In genomic region chr11:112615238-112615637, GRCh38 we compare ENCODE assay signal across 22 cellular contexts.
"Had no signal": no experiment of that assay in that cellular context is flagged by ENCODE, and none has a peak within 500 bp of the region (broad histone marks: within the 10 kb centered on the region; RNA-seq: fewer than 3 reads in every experiment).

No MANE protein-coding gene starts in this region.

- H3K27ac ChIP-seq: neutrophil, right lobe of liver, testis, transverse colon had no signal

- H3K4me1 Mint-ChIP-seq: activated CD4-positive, alpha-beta T cell treated with anti-CD3 and anti-CD28 coated beads, Interleukin-2, amount 10 ng/mL, durations not matched to agents 24 days and 14 days; activated T-helper 17 cell treated with anti-CD3 and anti-CD28 coated beads, Interleukin-2, amount 50 U/mL, for 72 hours had no signal

- H3K4me3 Mint-ChIP-seq: activated CD4-positive, alpha-beta memory T cell treated with anti-CD3 and anti-CD28 coated beads for 36 hours; activated CD4-positive, alpha-beta T cell treated with anti-CD3 and anti-CD28 coated beads, Interleukin-2, amount 10 ng/mL, durations not matched to agents 24 days and 14 days; activated T-helper 17 cell treated with anti-CD3 and anti-CD28 coated beads, Interleukin-2, amount 50 U/mL, for 72 hours; natural killer cell treated with Interleukin-12 subunit alpha and Interleukin-12 subunit beta and Interleukin-15 and Interleukin-18, amount 100 ng/mL, for 72 hours had no signal

- H3K4me3 ChIP-seq: right lobe of liver, testis, transverse colon had no signal

- ATAC-seq: activated naive CD4-positive, alpha-beta T cell treated with anti-CD3 and anti-CD28 coated beads, Interleukin-2, amount 50 U/mL, for 72 hours; activated T-helper 17 cell treated with anti-CD3 and anti-CD28 coated beads, Interleukin-2, amount 50 U/mL, for 72 hours; left colon; natural killer cell treated with Interleukin-12 subunit alpha and Interleukin-12 subunit beta and Interleukin-15 and Interleukin-18, amount 100 ng/mL, for 72 hours; right lobe of liver; stimulated activated naive CD8-positive, alpha-beta T cell treated with anti-CD3 and anti-CD28 coated beads, Interleukin-15, Interleukin-2, amounts not matched to agents 100 U/mL and 50 U/mL, for 24 hours had no signal

- H3K9me3 ChIP-seq: neutrophil, right lobe of liver, testis, transverse colon had no signal

- H3K27ac Mint-ChIP-seq: activated CD4-positive, alpha-beta memory T cell treated with anti-CD3 and anti-CD28 coated beads for 36 hours; activated CD4-positive, alpha-beta T cell treated with anti-CD3 and anti-CD28 coated beads, Interleukin-2, amount 10 ng/mL, durations not matched to agents 24 days and 14 days; activated naive CD4-positive, alpha-beta T cell treated with anti-CD3 and anti-CD28 coated beads, Interleukin-2, amount 50 U/mL, for 72 hours; activated T-helper 17 cell treated with anti-CD3 and anti-CD28 coated beads, Interleukin-2, amount 50 U/mL, for 72 hours; natural killer cell treated with Interleukin-12 subunit alpha and Interleukin-12 subunit beta and Interleukin-15 and Interleukin-18, amount 100 ng/mL, for 72 hours; progenitor cell of endocrine pancreas had no signal

- H3K9me3 Mint-ChIP-seq: activated CD4-positive, alpha-beta memory T cell treated with anti-CD3 and anti-CD28 coated beads for 36 hours; activated CD4-positive, alpha-beta T cell treated with anti-CD3 and anti-CD28 coated beads, Interleukin-2, amount 10 ng/mL, durations not matched to agents 24 days and 14 days; activated naive CD4-positive, alpha-beta T cell treated with anti-CD3 and anti-CD28 coated beads, Interleukin-2, amount 50 U/mL, for 72 hours; activated T-helper 17 cell treated with anti-CD3 and anti-CD28 coated beads, Interleukin-2, amount 50 U/mL, for 72 hours; natural killer cell treated with Interleukin-12 subunit alpha and Interleukin-12 subunit beta and Interleukin-15 and Interleukin-18, amount 100 ng/mL, for 72 hours had no signal

- H3K36me3 ChIP-seq: neutrophil, right lobe of liver, transverse colon had no signal

- H3K4me1 ChIP-seq: right lobe of liver, testis had no signal

- H3K36me3 Mint-ChIP-seq: activated CD4-positive, alpha-beta memory T cell treated with anti-CD3 and anti-CD28 coated beads for 36 hours; activated naive CD4-positive, alpha-beta T cell treated with anti-CD3 and anti-CD28 coated beads, Interleukin-2, amount 50 U/mL, for 72 hours; natural killer cell treated with Interleukin-12 subunit alpha and Interleukin-12 subunit beta and Interleukin-15 and Interleukin-18, amount 100 ng/mL, for 72 hours had no signal

- DNase-seq: activated CD4-positive, alpha-beta memory T cell treated with anti-CD3 and anti-CD28 coated beads for 36 hours; activated CD4-positive, alpha-beta T cell treated with anti-CD3 and anti-CD28 coated beads, Interleukin-2, amount 10 ng/mL, durations not matched to agents 24 days and 14 days; activated CD4-positive, CD25-positive, alpha-beta regulatory T cell treated with anti-CD3 and anti-CD28 coated beads, Interleukin-2, amount 50 U/mL, for 72 hours; activated CD8-positive, alpha-beta memory T cell treated with anti-CD3 and anti-CD28 coated beads, Interleukin-2, amount 50 U/mL, for 4 hours; activated T-cell treated with anti-CD3 and anti-CD28 coated beads, Interleukin-2, amount 50 U/mL, for 1 hour; cortex of kidney; head of caudate nucleus; hippocampal formation; kidney; left colon; mesendoderm; right lobe of liver; stimulated activated CD4-positive, alpha-beta T cell treated with anti-CD3 and anti-CD28 coated beads, Interleukin-2, amount 100 ng/mL, for 48 hours; stimulated activated naive CD8-positive, alpha-beta T cell treated with anti-CD3 and anti-CD28 coated beads, Interleukin-15, Interleukin-2, amounts not matched to agents 100 U/mL and 50 U/mL, for 24 hours; T-helper 2 cell; testis; transverse colon had no signal

- H3K27me3 Mint-ChIP-seq: progenitor cell of endocrine pancreas had no signal

- H3K27me3 ChIP-seq: right lobe of liver, testis, transverse colon had no signal
